15 cellular contexts compared by ENCODE assay signal in the genomic region with DNA sequence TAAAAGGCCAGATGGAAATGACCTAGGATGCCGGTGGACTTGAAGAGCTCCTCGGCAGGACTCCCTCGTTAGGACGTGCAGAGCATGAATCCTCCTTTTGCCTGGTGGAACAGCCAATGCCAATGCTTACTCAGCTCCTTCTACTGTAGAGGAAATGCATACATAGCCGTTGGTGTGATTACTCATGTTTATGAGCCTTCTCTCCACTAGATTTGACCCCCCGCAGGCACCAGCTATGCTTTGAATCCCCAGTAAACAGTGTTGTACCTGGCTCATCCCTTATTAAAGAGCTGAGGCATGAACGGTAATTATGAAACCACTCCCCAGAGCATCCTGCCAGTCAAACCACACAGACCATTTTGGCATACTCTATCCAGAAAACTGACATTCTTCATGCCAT.
DNase-seq lines count a peak whose midpoint lies in the region; ATAC-seq and TF ChIP-seq lines count a peak whose summit lies in the region.
"Had no signal": no experiment of that assay in that cellular context is flagged by ENCODE, and none has a peak within 500 bp of the region (broad histone marks: within the 10 kb centered on the region; RNA-seq: fewer than 3 reads in every experiment).

No MANE protein-coding gene starts in this region.

- H3K4me1 ChIP-seq in RWPE2 (ENCODE audit: insufficient read depth, poor library complexity, severe bottlenecking) (no peaks in the 10 kb centered on the region), foreskin keratinocyte (peaks cover 14% of the 10 kb centered on the region)

- no peaks in the 10 kb centered on the region for H3K9me3 ChIP-seq in RWPE2 (ENCODE audit: severe bottlenecking)

- peak; percentile 85 for DNase-seq in EL
- DNase-seq in LHCN-M2 (ENCODE audit: low read depth), result peak; percentile 80
- no peak for DNase-seq in RWPE2 (ENCODE audit: low spot score)
- peak; percentile 61 to 80 for DNase-seq in foreskin keratinocyte
- DNase-seq in mesenteric fat pad (ENCODE audit: low spot score), result no peak
- no peak for DNase-seq in HuH-7 (ENCODE audit: low spot score)
- DNase-seq: activated naive CD4-positive, alpha-beta T cell treated with anti-CD3 and anti-CD28 coated beads, Interleukin-2, amount 10 ng/mL, durations not matched to agents 7 days and 5 days; C1 segment of cervical spinal cord; NCI-H2029 treated with DMSO at 0.1 percent for 48 hours; stimulated activated naive CD4-positive, alpha-beta T cell; SW 1271 had no signal

- H3K27ac ChIP-seq in RWPE2 (ENCODE audit: poor library complexity, severe bottlenecking), result no peak overlapping the region
- no peak overlapping the region for H3K27ac ChIP-seq in foreskin keratinocyte

- TF ChIP-seq CTCF in RWPE2 (IDR thresholded peaks at IDR 0.05; ENCODE audit: poor library complexity, severe bottlenecking), result no peak
- TF ChIP-seq CTCF in foreskin keratinocyte (conservative IDR thresholded peaks at IDR 0.05), result peak; percentile 22

- ATAC-seq in RWPE2 (ENCODE audit: low read depth) (peak; percentile 40; the same call in 1 of the 3 replicates), foreskin keratinocyte (peak; percentile 79), HG02763 (IDR thresholded peaks at IDR 0.05; ENCODE audit: unreplicated experiment) (no peak), GM18861 (IDR thresholded peaks at IDR 0.05; ENCODE audit: unreplicated experiment) (no peak)
- ATAC-seq: K562, WTC11 had no signal

- H3K27me3 ChIP-seq in RWPE2 (ENCODE audit: insufficient read depth, poor library complexity, severe bottlenecking), result no peaks in the 10 kb centered on the region
- no peaks in the 10 kb centered on the region for H3K27me3 ChIP-seq in foreskin keratinocyte

- peaks cover 22% of the 10 kb centered on the region for H3K36me3 ChIP-seq in RWPE2 (ENCODE audit: low read depth)

- H3K4me3 ChIP-seq in RWPE2 (ENCODE audit: severe bottlenecking), result no peak overlapping the region
- H3K4me3 ChIP-seq: K562 had no signal

Comparison
In these comparisons a context has a peak if more than half of its experiments do, and no peak if none do; other contexts are left out.
1. DNase-seq: peak in EL (single experiment), LHCN-M2 (single experiment) and foreskin keratinocyte (2 of 2); none in RWPE2 (single experiment), mesenteric fat pad (single experiment) and HuH-7 (single experiment).
2. ATAC-seq: peak in RWPE2 (single experiment) and foreskin keratinocyte (single experiment); none in HG02763 (single experiment) and GM18861 (single experiment).